ENCODE assay signal across 8 cellular contexts in genomic region chr9:74570879-74571512, GRCh38.
DNase-seq lines count a peak whose midpoint lies in the region; ATAC-seq, FAIRE-seq and TF ChIP-seq lines count a peak whose summit lies in the region.

No MANE protein-coding gene starts in this region.

- H4K20me1 ChIP-seq in fibroblast of lung (ENCODE audit: control insufficient read depth, extremely low read depth, insufficient read depth, low read length): no peaks in the 10 kb centered on the region

- H3K4me3 ChIP-seq in RWPE2 (ENCODE audit: severe bottlenecking) (no peak overlapping the region), fibroblast of lung (replicated peaks in 1 of 4; ENCODE audit: control extremely low read depth in 1 of 4, insufficient read depth in 1 of 4, low read depth in 3 of 4, low read length in 4 of 4) (no peak overlapping the region), retinal pigment epithelial cell (ENCODE audit: low read length) (no peak overlapping the region), H7 (ENCODE audit: insufficient read depth, low read depth, low read length) (no peak overlapping the region)

- no peaks in the 10 kb centered on the region for H3K27me3 ChIP-seq in RWPE2 (ENCODE audit: insufficient read depth, poor library complexity, severe bottlenecking)
- H3K27me3 ChIP-seq in fibroblast of lung (ENCODE audit: control insufficient read depth, insufficient read depth, low read length): no peaks in the 10 kb centered on the region
- no peaks in the 10 kb centered on the region for H3K27me3 ChIP-seq in H7 (ENCODE audit: control insufficient read depth, insufficient read depth, low read length)

- DNase-seq in GM18507 (ENCODE audit: extremely low spot score, insufficient read length, low read depth): peak; percentile 2
- DNase-seq in RWPE2 (ENCODE audit: low spot score): no peak
- DNase-seq in fibroblast of lung (ENCODE audit: low read depth in 2 of 2): peak; percentile 21 to 54
- no peak for DNase-seq in retinal pigment epithelial cell (ENCODE audit: low read depth)
- DNase-seq in retina: no peak
- no peak for DNase-seq in H7

- no peaks in the 10 kb centered on the region for H3K79me2 ChIP-seq in fibroblast of lung (ENCODE audit: control insufficient read depth, insufficient read depth, low read length)

- H3K9me3 ChIP-seq in RWPE2 (ENCODE audit: severe bottlenecking) (no peaks in the 10 kb centered on the region), fibroblast of lung (ENCODE audit: control insufficient read depth, insufficient read depth, low read depth, low read length) (no peaks in the 10 kb centered on the region)

- no peak overlapping the region for H3K9ac ChIP-seq in fibroblast of lung (ENCODE audit: insufficient read depth, low read length)

- no peak overlapping the region for H2AFZ ChIP-seq in fibroblast of lung (ENCODE audit: low read length)

- ATAC-seq in HG03175 (IDR thresholded peaks at IDR 0.05; ENCODE audit: unreplicated experiment) (peak; percentile 76), RWPE2 (ENCODE audit: low read depth) (no peak)

- H3K27ac ChIP-seq in C4-2B (no peak overlapping the region), RWPE2 (ENCODE audit: poor library complexity, severe bottlenecking) (no peak overlapping the region), fibroblast of lung (ENCODE audit: insufficient read depth, low read length) (no peak overlapping the region)

- no peaks in the 10 kb centered on the region for H3K36me3 ChIP-seq in RWPE2 (ENCODE audit: low read depth)
- no peaks in the 10 kb centered on the region for H3K36me3 ChIP-seq in fibroblast of lung (ENCODE audit: control insufficient read depth, insufficient read depth, low read length)
- H3K36me3 ChIP-seq in H7 (replicated peaks; ENCODE audit: control insufficient read depth, insufficient read depth, low read length): no peaks in the 10 kb centered on the region

- no peak overlapping the region for H3K4me2 ChIP-seq in fibroblast of lung (ENCODE audit: extremely low read depth, insufficient read depth, low read length)

- TF ChIP-seq CTCF in C4-2B (conservative IDR thresholded peaks at IDR 0.05) (peak; percentile 78), RWPE2 (IDR thresholded peaks at IDR 0.05; ENCODE audit: poor library complexity, severe bottlenecking) (peak; percentile 68), fibroblast of lung (conservative IDR thresholded peaks at IDR 0.05 in 1 of 2, IDR thresholded peaks at IDR 0.05 in 1 of 2; ENCODE audit: low read depth in 1 of 2, low read length in 2 of 2) (peak; percentile 75 to 78), retinal pigment epithelial cell (conservative IDR thresholded peaks at IDR 0.05; ENCODE audit: low read depth, low read length) (peak; percentile 74)

- peak; percentile 69 for FAIRE-seq in GM18507 (lab: Jason Lieb, UNC)

- H3K4me1 ChIP-seq in RWPE2 (ENCODE audit: insufficient read depth, poor library complexity, severe bottlenecking) (no peaks in the 10 kb centered on the region), fibroblast of lung (ENCODE audit: control insufficient read depth, extremely low read depth, insufficient read depth, low read length) (no peaks in the 10 kb centered on the region)

Comparison
In these comparisons a context has a peak if more than half of its experiments do, and no peak if none do; other contexts are left out.
1. DNase-seq: peak in GM18507 (single experiment) and fibroblast of lung (2 of 2); none in RWPE2 (single experiment), retinal pigment epithelial cell (single experiment), retina (single experiment) and H7 (single experiment).
2. Peak in every context shown above with its lines, with median percentiles within 50 percentile points of each other: CTCF ChIP-seq.